26 cellular contexts compared by ENCODE assay signal in the genomic region with DNA sequence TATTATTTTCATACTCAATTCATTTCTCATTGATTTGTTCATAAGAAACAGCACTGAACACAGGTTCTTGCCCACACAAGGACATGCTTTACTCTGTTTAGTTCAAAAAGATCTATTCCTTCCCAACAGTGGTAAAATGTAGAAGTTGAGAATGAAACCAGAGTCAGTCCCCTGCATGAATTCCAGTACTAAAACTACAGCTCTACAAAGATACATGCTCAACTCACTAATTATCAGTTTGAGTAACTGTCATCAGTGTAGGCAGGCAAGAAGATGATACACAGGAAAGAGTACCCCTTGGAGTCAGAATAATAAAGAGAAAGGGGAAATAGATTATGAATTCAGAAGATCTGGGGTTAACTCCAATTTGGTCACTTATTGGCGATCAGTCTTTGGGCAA. TPM values are rescaled to one million over a fixed set of nuclear protein-coding genes. Genes with fewer than 3 reads are reported as not detected.
A peak's percentile ranks its signal among the peaks of the same experiment; 100 is the strongest.
DNase-seq lines count a peak whose midpoint lies in the region; ATAC-seq, FAIRE-seq and TF ChIP-seq lines count a peak whose summit lies in the region.
"Had no signal": no experiment of that assay in that cellular context is flagged by ENCODE, and none has a peak within 500 bp of the region (broad histone marks: within the 10 kb centered on the region; RNA-seq: fewer than 3 reads in every experiment).

No MANE protein-coding gene starts in this region.

- intact Hi-C loops in activated CD4-positive, alpha-beta memory T cell treated with anti-CD3 and anti-CD28 coated beads for 36 hours (cut with micrococcal nuclease) = no loop called here
- intact Hi-C loops in K562 (cut with micrococcal nuclease) (no loop called here), heart left ventricle (cut with DNase I) (no loop called here), body of pancreas (cut with DNase I) (no loop called here)

- no peak for TF ChIP-seq RAD21 in K562 (CRISPR knock-in tag; conservative IDR thresholded peaks at IDR 0.05 in 1 of 2, IDR thresholded peaks at IDR 0.05 in 1 of 2)

- DNase-seq in activated CD4-positive, alpha-beta memory T cell treated with anti-CD3 and anti-CD28 coated beads for 36 hours = no peak
- no peak for DNase-seq in activated CD4-positive, alpha-beta memory T cell treated with anti-CD3 and anti-CD28 coated beads, Interleukin-2, amount 10 ng/mL, durations not matched to agents 7 days and 5 days
- DNase-seq in GM12865 (ENCODE audit: low read depth) (peak; percentile 4), K562 (ENCODE audit: extremely low read depth in 1 of 4, low spot score in 3 of 4) (no peak), heart left ventricle (no peak), body of pancreas (no peak), SW 1271 (lab: John Stamatoyannopoulos, UW) (no peak)
- DNase-seq: 8988T; BE2C; C1 segment of cervical spinal cord; CD4-positive, CD25-positive, alpha-beta regulatory T cell; CD8-positive, alpha-beta memory T cell; COR-L47; DMS 273 treated with DMSO at 0.1 percent for 48 hours; DMS53; DND-41; EL; GM23248; HCEC 1CT; KG1 had no signal

- H3K9me3 ChIP-seq in K562 (replicated peaks; ENCODE audit: control insufficient read depth, insufficient read depth, low read depth, low read length) (no peaks in the 10 kb centered on the region), heart left ventricle (no peaks in the 10 kb centered on the region), body of pancreas (no peaks in the 10 kb centered on the region)
- H3K9me3 ChIP-seq: BE2C had no signal

- peak; percentile 57 for FAIRE-seq in K562 (lab: Jason Lieb, UNC)
- FAIRE-seq: GM19239, HepG2 had no signal

- H3K36me3 ChIP-seq in K562 (ENCODE audit: control insufficient read depth, insufficient read depth, low read length) (peaks cover 4% of the 10 kb centered on the region; the same call in 1 of the 3 replicates), heart left ventricle (peaks cover 0 to 77% (median 50%) of the 10 kb centered on the region in 9 donors), body of pancreas (replicated peaks in 1 of 2; ENCODE audit: insufficient read depth in 1 of 2, low read depth in 2 of 2) (no peaks in the 10 kb centered on the region)

- CTCF ChIA-PET in activated CD4-positive, alpha-beta memory T cell treated with anti-CD3 and anti-CD28 coated beads for 36 hours (lab: Charles Lee) = no interaction called here
- CTCF ChIA-PET in activated CD4-positive, alpha-beta memory T cell treated with anti-CD3 and anti-CD28 coated beads, Interleukin-2, amount 10 ng/mL, durations not matched to agents 7 days and 5 days (lab: Charles Lee) = no interaction called here
- CTCF ChIA-PET in K562 (lab: Yijun Ruan, JAX; ENCODE audit: low intra/inter-chr PET ratio) = no interaction called here

- POLR2A ChIA-PET in activated CD4-positive, alpha-beta memory T cell treated with anti-CD3 and anti-CD28 coated beads for 36 hours (lab: Charles Lee) = no interaction called here
- POLR2A ChIA-PET in activated CD4-positive, alpha-beta memory T cell treated with anti-CD3 and anti-CD28 coated beads, Interleukin-2, amount 10 ng/mL, durations not matched to agents 7 days and 5 days (lab: Charles Lee) = no interaction called here
- POLR2A ChIA-PET in K562 (lab: Yijun Ruan, JAX) = no interaction called here

- no peak overlapping the region for H3K4me3 Mint-ChIP-seq in activated CD4-positive, alpha-beta memory T cell treated with anti-CD3 and anti-CD28 coated beads for 36 hours
- no peak overlapping the region for H3K4me3 Mint-ChIP-seq in activated CD4-positive, alpha-beta memory T cell treated with anti-CD3 and anti-CD28 coated beads, Interleukin-2, amount 10 ng/mL, durations not matched to agents 7 days and 5 days
- H3K4me3 Mint-ChIP-seq: CD4-positive, CD25-positive, alpha-beta regulatory T cell; CD8-positive, alpha-beta memory T cell; IgD-negative memory B cell had no signal

- no peaks in the 10 kb centered on the region for H3K9me3 Mint-ChIP-seq in activated CD4-positive, alpha-beta memory T cell treated with anti-CD3 and anti-CD28 coated beads for 36 hours
- H3K9me3 Mint-ChIP-seq in activated CD4-positive, alpha-beta memory T cell treated with anti-CD3 and anti-CD28 coated beads, Interleukin-2, amount 10 ng/mL, durations not matched to agents 7 days and 5 days = no peaks in the 10 kb centered on the region
- H3K9me3 Mint-ChIP-seq: CD4-positive, CD25-positive, alpha-beta regulatory T cell; CD8-positive, alpha-beta memory T cell had no signal

- H3K27me3 Mint-ChIP-seq in activated CD4-positive, alpha-beta memory T cell treated with anti-CD3 and anti-CD28 coated beads for 36 hours = no peaks in the 10 kb centered on the region
- H3K27me3 Mint-ChIP-seq in activated CD4-positive, alpha-beta memory T cell treated with anti-CD3 and anti-CD28 coated beads, Interleukin-2, amount 10 ng/mL, durations not matched to agents 7 days and 5 days = no peaks in the 10 kb centered on the region
- H3K27me3 Mint-ChIP-seq: CD4-positive, CD25-positive, alpha-beta regulatory T cell; CD8-positive, alpha-beta memory T cell; IgD-negative memory B cell had no signal

- no peaks in the 10 kb centered on the region for H3K9me1 ChIP-seq in K562 (ENCODE audit: control insufficient read depth, insufficient read depth, low read length)

- no peaks in the 10 kb centered on the region for H4K20me1 ChIP-seq in K562 (replicated peaks; ENCODE audit: control insufficient read depth, insufficient read depth, low read length)

- ATAC-seq in HG02938 (IDR thresholded peaks at IDR 0.05; ENCODE audit: unreplicated experiment) = peak; percentile 52
- ATAC-seq in K562 = no peak
- ATAC-seq in heart left ventricle = no peak
- ATAC-seq in body of pancreas = no peak
- ATAC-seq: HepG2 had no signal

- no TSS peak for BruUV-seq in K562 (replicated peaks; lab: Mats Ljungman, UMichigan)

- H3K4me3 ChIP-seq in GM12865 (ENCODE audit: low read depth, low read length) (no peak overlapping the region), K562 (no peak overlapping the region), heart left ventricle (no peak overlapping the region), body of pancreas (no peak overlapping the region)
- H3K4me3 ChIP-seq: GM23248 had no signal

- no peak overlapping the region for H2AFZ ChIP-seq in K562 (ENCODE audit: low read depth, low read length)
- H2AFZ ChIP-seq: GM23248 had no signal

- TF ChIP-seq CTCF in GM12865 (IDR thresholded peaks at IDR 0.05; ENCODE audit: insufficient read depth, low read depth, low read length, missing control alignments) (no peak), K562 (IDR thresholded peaks at IDR 0.05 in 2 of 3, conservative IDR thresholded peaks at IDR 0.05 in 1 of 3; ENCODE audit: insufficient read depth in 2 of 3, low read depth in 1 of 3, low read length in 3 of 3) (no peak), heart left ventricle (IDR thresholded peaks at IDR 0.05) (no peak), body of pancreas (IDR thresholded peaks at IDR 0.05) (no peak)

- peaks cover 19% of the 10 kb centered on the region for H3K36me3 Mint-ChIP-seq in activated CD4-positive, alpha-beta memory T cell treated with anti-CD3 and anti-CD28 coated beads for 36 hours
- H3K36me3 Mint-ChIP-seq in activated CD4-positive, alpha-beta memory T cell treated with anti-CD3 and anti-CD28 coated beads, Interleukin-2, amount 10 ng/mL, durations not matched to agents 7 days and 5 days (ENCODE audit: low read depth) = no peaks in the 10 kb centered on the region

- H3K27ac Mint-ChIP-seq in activated CD4-positive, alpha-beta memory T cell treated with anti-CD3 and anti-CD28 coated beads for 36 hours = peak overlapping the region; percentile 25
- H3K27ac Mint-ChIP-seq in activated CD4-positive, alpha-beta memory T cell treated with anti-CD3 and anti-CD28 coated beads, Interleukin-2, amount 10 ng/mL, durations not matched to agents 7 days and 5 days = no peak overlapping the region
- H3K27ac Mint-ChIP-seq: CD4-positive, CD25-positive, alpha-beta regulatory T cell; IgD-negative memory B cell had no signal

- TF ChIP-seq POLR2A in K562 (conservative IDR thresholded peaks at IDR 0.05) (no peak), heart left ventricle (IDR thresholded peaks at IDR 0.05) (no peak), body of pancreas (IDR thresholded peaks at IDR 0.05) (no peak)

- 63% methylated on average over 1 of the region's 1 CpG for WGBS in K562 (ENCODE audit: insufficient coverage, low coverage, missing lambda C conversion rate)
- 91 to 98% (median 96%) methylated on average over 1 of the region's 1 CpG for WGBS in heart left ventricle, 4 donors
- 88 to 96% methylated on average over 1 of the region's 1 CpG for WGBS in body of pancreas, 2 donors

- in situ Hi-C loops in K562 (cut with MboI) = no loop called here

- H3K9ac ChIP-seq in K562 (ENCODE audit: insufficient read depth in 1 of 2, low read depth in 2 of 2, low read length in 2 of 2) = no peak overlapping the region
- H3K9ac ChIP-seq: GM23248 had no signal

- H3K27ac ChIP-seq in K562 (ENCODE audit: extremely low read depth, low read depth, low read length) = no peak overlapping the region
- no peak overlapping the region for H3K27ac ChIP-seq in heart left ventricle
- H3K27ac ChIP-seq in body of pancreas = no peak overlapping the region
- H3K27ac ChIP-seq: GM23248 had no signal

- H3K4me2 ChIP-seq in K562 (ENCODE audit: insufficient read depth, low read length) = no peak overlapping the region

- TF ChIP-seq EP300 in K562 (IDR thresholded peaks at IDR 0.05; ENCODE audit: low read length) = no peak

- peaks cover 7% of the 10 kb centered on the region for H3K4me1 Mint-ChIP-seq in activated CD4-positive, alpha-beta memory T cell treated with anti-CD3 and anti-CD28 coated beads for 36 hours (ENCODE audit: low read depth)
- peaks cover 3% of the 10 kb centered on the region for H3K4me1 Mint-ChIP-seq in activated CD4-positive, alpha-beta memory T cell treated with anti-CD3 and anti-CD28 coated beads, Interleukin-2, amount 10 ng/mL, durations not matched to agents 7 days and 5 days
- H3K4me1 Mint-ChIP-seq: CD4-positive, CD25-positive, alpha-beta regulatory T cell; CD8-positive, alpha-beta memory T cell; IgD-negative memory B cell had no signal

- H3K4me1 ChIP-seq in K562 (replicated peaks in 1 of 2; ENCODE audit: control insufficient read depth in 2 of 2, insufficient read depth in 2 of 2, low read length in 2 of 2) = no peaks in the 10 kb centered on the region
- no peaks in the 10 kb centered on the region for H3K4me1 ChIP-seq in heart left ventricle
- no peaks in the 10 kb centered on the region for H3K4me1 ChIP-seq in body of pancreas
- H3K4me1 ChIP-seq: BE2C had no signal

- H3K27me3 ChIP-seq in K562 (ENCODE audit: control insufficient read depth in 2 of 2, insufficient read depth in 2 of 2, low read length in 2 of 2) (no peaks in the 10 kb centered on the region), heart left ventricle (no peaks in the 10 kb centered on the region), body of pancreas (no peaks in the 10 kb centered on the region)
- H3K27me3 ChIP-seq: BE2C had no signal

- H3K79me2 ChIP-seq in K562 (ENCODE audit: control insufficient read depth, insufficient read depth, low read length) = no peaks in the 10 kb centered on the region

RNA-seq across cellular contexts. Expression of gene NR2E3, which starts 43.2 kb away (rescaled TPM):
- not detected for total RNA-seq in activated CD4-positive, alpha-beta memory T cell treated with anti-CD3 and anti-CD28 coated beads for 36 hours
- total RNA-seq in activated CD4-positive, alpha-beta memory T cell treated with anti-CD3 and anti-CD28 coated beads, Interleukin-2, amount 10 ng/mL, durations not matched to agents 7 days and 5 days = not detected
- total RNA-seq in K562 (2011; cell fraction: chromatin; rRNA removed; ENCODE audit: low replicate concordance) = not detected in 2 replicates
- not detected in 2 replicates for total RNA-seq in K562 (2011; cell fraction: nucleolus; rRNA removed)
- total RNA-seq in K562 (2011; cell fraction: nucleoplasm; rRNA removed) = not detected in 2 replicates
- total RNA-seq in K562 (2014; rRNA removed) = not detected in 2 replicates
- total RNA-seq in K562 (2014; rRNA removed; fragmentation: Illumina TruSeq; extraction: Trizol) = not detected in 2 replicates
- not detected in 2 replicates for total RNA-seq in K562 (2015; rRNA removed; fragmentation: Illumina TruSeq; extraction: Trizol)
- total RNA-seq in K562 (2021) = not detected in 2 replicates
- not detected in 2 replicates for polyA plus RNA-seq in K562 (2011; rRNA removed)
- polyA plus RNA-seq in K562 (2011; cell fraction: cytosol; rRNA removed) = not detected in 2 replicates
- polyA plus RNA-seq in K562 (2011; cell fraction: nucleus; rRNA removed) = not detected in 2 replicates
- not detected in 2 replicates for polyA plus RNA-seq in K562 (2012)
- not detected in 2 replicates for polyA plus RNA-seq in K562 (2014; fragmentation: Illumina TruSeq; extraction: Trizol)
- not detected for polyA plus RNA-seq in K562 (2014; fragmentation: Nextera tagmentation; extraction: Ambion mirVana)
- not detected in 2 replicates for polyA plus RNA-seq in K562 (2014; rRNA removed)
- polyA minus RNA-seq in K562 (2011; rRNA and poly(A)+ RNA removed) = not detected in 2 replicates
- not detected in 2 replicates for polyA minus RNA-seq in K562 (2011; cell fraction: cytosol; rRNA and poly(A)+ RNA removed)
- polyA minus RNA-seq in K562 (2011; cell fraction: nucleus; rRNA and poly(A)+ RNA removed) = not detected in 2 replicates
- under 1 TPM in 2 of 9 donors, not detected in 7; 0.20 to 0.25 TPM for total RNA-seq in heart left ventricle
- under 1 TPM; 0.07 to 0.11 TPM for polyA plus RNA-seq in heart left ventricle
- under 1 TPM in 1 of 2 donors, not detected in 1; 0.52 TPM for total RNA-seq in body of pancreas
- total RNA-seq: CD4-positive, CD25-positive, alpha-beta regulatory T cell; CD8-positive, alpha-beta memory T cell; G401; GM23248; H4; HepG2 had no signal
- polyA plus RNA-seq: CD8-positive, alpha-beta memory T cell; HepG2 had no signal
